In the genomic region with DNA sequence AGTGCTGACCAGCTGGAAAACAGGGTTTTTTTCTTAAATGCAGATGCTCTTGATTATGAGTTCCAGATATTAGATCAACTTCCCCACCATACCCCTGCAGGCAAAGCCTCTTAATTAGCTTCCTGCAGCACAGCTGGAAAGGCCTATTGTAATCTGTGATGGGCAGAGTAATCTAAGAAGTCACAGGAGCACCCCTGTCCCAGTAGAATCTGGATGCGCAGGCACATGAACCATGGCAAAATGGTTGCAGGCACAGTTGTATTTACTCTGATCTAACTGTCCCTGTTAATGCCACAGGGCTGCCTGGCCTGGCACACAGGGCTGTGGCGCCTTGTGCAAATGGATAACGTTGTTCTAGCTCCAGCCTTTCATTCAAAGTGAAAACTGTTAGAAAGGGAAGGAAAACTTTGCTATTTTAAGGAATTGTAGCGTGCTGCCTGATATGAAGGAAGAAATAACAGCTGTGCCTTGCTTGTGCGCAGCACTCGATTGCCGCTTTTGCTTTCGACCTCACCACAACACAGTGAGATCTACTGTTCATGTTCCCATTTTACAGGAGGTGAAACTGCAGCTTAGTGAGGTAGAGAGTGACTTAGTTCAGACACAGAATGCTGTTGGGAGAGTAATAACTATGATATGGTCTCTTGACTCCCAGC, we compare ENCODE assay signal across 9 cellular contexts. TPM values are rescaled to one million over a fixed set of nuclear protein-coding genes. Genes with fewer than 3 reads are reported as not detected.
A peak's percentile ranks its signal among the peaks of the same experiment; 100 is the strongest.
DNase-seq lines count a peak whose midpoint lies in the region; ATAC-seq and TF ChIP-seq lines count a peak whose summit lies in the region.
"Had no signal": no experiment of that assay in that cellular context is flagged by ENCODE, and none has a peak within 500 bp of the region (broad histone marks: within the 10 kb centered on the region; RNA-seq: fewer than 3 reads in every experiment).

No MANE protein-coding gene starts in this region.

- no peaks in the 10 kb centered on the region for H3K36me3 Mint-ChIP-seq in CD4-positive, alpha-beta T cell (ENCODE audit: low read depth)

- POLR2A ChIA-PET in CD4-positive, alpha-beta T cell (lab: Charles Lee): no interaction called here

- peaks cover 29% of the 10 kb centered on the region for H3K27me3 Mint-ChIP-seq in CD4-positive, alpha-beta T cell

- no peak overlapping the region for H3K27ac Mint-ChIP-seq in CD4-positive, alpha-beta T cell

- H3K9me3 ChIP-seq in CD4-positive, alpha-beta T cell (ENCODE audit: control insufficient read depth, low read length): no peaks in the 10 kb centered on the region
- H3K9me3 ChIP-seq in SJSA1 (replicated peaks): no peaks in the 10 kb centered on the region

- H3K4me1 Mint-ChIP-seq in CD4-positive, alpha-beta T cell (ENCODE audit: low read depth): peaks cover 4% of the 10 kb centered on the region

- intact Hi-C loops in CD4-positive, alpha-beta T cell (cut with DNase I, micrococcal nuclease): no loop called here

- peak overlapping the region; percentile 2 for H3K4me3 Mint-ChIP-seq in CD4-positive, alpha-beta T cell

- H3K9me3 Mint-ChIP-seq in CD4-positive, alpha-beta T cell: no peaks in the 10 kb centered on the region

- peaks cover 31% of the 10 kb centered on the region for H3K36me3 ChIP-seq in SJSA1

- no peak for DNase-seq in CD4-positive, alpha-beta T cell
- DNase-seq in SJSA1 (ENCODE audit: low read depth in 1 of 2, low spot score in 2 of 2) (no peak), mesenteric fat pad (ENCODE audit: low spot score) (peak; percentile 53), NCI-H69 (lab: John Stamatoyannopoulos, UW) (no peak), COR-L47 (lab: John Stamatoyannopoulos, UW) (no peak), NCI-H1092 treated with DMSO at 0.1 percent for 48 hours (lab: John Stamatoyannopoulos, UW) (no peak), DMS53 treated with DMSO at 0.1 percent for 48 hours (lab: John Stamatoyannopoulos, UW; ENCODE audit: unreplicated experiment) (no peak)
- DNase-seq: activated naive CD4-positive, alpha-beta T cell had no signal

- no peak for TF ChIP-seq CTCF in CD4-positive, alpha-beta T cell (IDR thresholded peaks at IDR 0.05)

- H3K27ac ChIP-seq in CD4-positive, alpha-beta T cell (ENCODE audit: low read depth, low read length): no peak overlapping the region
- 0 out of 2 replicates have a peak overlapping the region, but pooled peaks have one; percentile 1 for H3K27ac ChIP-seq in SJSA1

- H3K4me1 ChIP-seq in SJSA1 (replicated peaks): peaks cover 54% of the 10 kb centered on the region

- no peak overlapping the region for H3K4me3 ChIP-seq in SJSA1

- no peak for ATAC-seq in CD4-positive, alpha-beta T cell (ENCODE audit: poor library complexity)
- peak; percentile 55 for ATAC-seq in GM21825 (IDR thresholded peaks at IDR 0.05; ENCODE audit: unreplicated experiment)

- peaks cover 22% of the 10 kb centered on the region for H3K27me3 ChIP-seq in CD4-positive, alpha-beta T cell (ENCODE audit: control insufficient read depth, insufficient read depth, low read length)
- H3K27me3 ChIP-seq in SJSA1 (replicated peaks): no peaks in the 10 kb centered on the region

- CTCF ChIA-PET in CD4-positive, alpha-beta T cell (lab: Charles Lee): no interaction called here

RNA-seq across cellular contexts. Expression of gene TGFBI, which starts 2.3 kb away (rescaled TPM):
- total RNA-seq in CD4-positive, alpha-beta T cell: 1 to 10 TPM; 4.8 to 5.9 TPM
- 172 and 185 TPM in 2 replicates for total RNA-seq in SJSA1 (2014; rRNA removed; shearing (Covaris generic))
- total RNA-seq in mesenteric fat pad: 254 TPM

Comparison
In these comparisons a context has a peak if more than half of its experiments do, and no peak if none do; other contexts are left out.
1. RNA of gene TGFBI, which starts 2.3 kb away (total RNA-seq): 254 TPM in mesenteric fat pad (single experiment) and 172 to 185 TPM in SJSA1; 4.8 to 5.9 TPM in CD4-positive, alpha-beta T cell; every median in the first group is over 10 times any median in the second.